14 cellular contexts compared by ENCODE assay signal in genomic region chr10:35959103-35959740, GRCh38.
"Had no signal": no experiment of that assay in that cellular context is flagged by ENCODE, and none has a peak within 500 bp of the region (broad histone marks: within the 10 kb centered on the region; RNA-seq: fewer than 3 reads in every experiment).

No MANE protein-coding gene starts in this region.

- H3K4me3 ChIP-seq: cardiac muscle cell, thyroid gland, uterus had no signal

- H3K4me1 ChIP-seq: uterus had no signal

- ATAC-seq: activated CD8-positive, alpha-beta T cell treated with anti-CD3 and anti-CD28 coated beads, Interleukin-2, amount 10 ng/mL, durations not matched to agents 7 days and 5 days; activated naive CD8-positive, alpha-beta T cell treated with anti-CD3 and anti-CD28 coated beads, Interleukin-2, amount 50 U/mL, for 24 hours; left colon; stimulated activated effector memory CD8-positive, alpha-beta T cell treated with anti-CD3 and anti-CD28 coated beads, Interleukin-12 subunit alpha, Interleukin-12 subunit beta, amount 100 ng/mL, for 72 hours; T-cell had no signal

- H3K9me3 ChIP-seq: thyroid gland, uterus had no signal

- H3K27me3 ChIP-seq: cardiac muscle cell, thyroid gland, uterus had no signal

- DNase-seq: activated CD8-positive, alpha-beta memory T cell treated with anti-CD3 and anti-CD28 coated beads, Interleukin-2, amount 50 U/mL, for 48 hours; activated CD8-positive, alpha-beta T cell treated with anti-CD3 and anti-CD28 coated beads, Interleukin-2, amount 10 ng/mL, durations not matched to agents 7 days and 5 days; activated naive CD8-positive, alpha-beta T cell treated with anti-CD3 and anti-CD28 coated beads, Interleukin-2, amount 50 U/mL, for 24 hours; hypothalamus; left colon; mammary epithelial cell; retina; small intestine; T-cell; T1000; thyroid gland; uterus had no signal

- FAIRE-seq: small intestine had no signal

- H3K36me3 ChIP-seq: cardiac muscle cell, thyroid gland, uterus had no signal

- H3K27ac ChIP-seq: cardiac muscle cell, thyroid gland had no signal
